ENCODE assay signal across 15 cellular contexts in the genomic region with DNA sequence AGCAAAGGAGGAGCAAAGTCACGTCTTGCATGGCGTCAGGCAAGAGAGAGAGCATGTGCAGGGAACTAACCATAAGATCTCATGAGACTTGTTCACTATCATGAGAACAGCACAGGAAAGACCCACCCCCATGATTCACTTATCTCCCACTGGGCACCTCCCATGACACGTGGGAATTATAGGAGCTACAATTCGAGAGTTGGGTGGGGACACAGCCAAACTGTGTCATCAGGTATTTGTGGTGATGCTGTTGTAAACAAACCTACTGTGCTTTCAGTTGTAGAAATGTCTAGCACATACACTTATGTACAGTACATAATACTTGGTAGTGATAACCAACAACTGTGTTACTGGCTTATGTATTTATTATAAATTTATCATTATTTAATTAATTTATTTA.
DNase-seq lines count a peak whose midpoint lies in the region; ATAC-seq lines count a peak whose summit lies in the region.
"Had no signal": no experiment of that assay in that cellular context is flagged by ENCODE, and none has a peak within 500 bp of the region (broad histone marks: within the 10 kb centered on the region; RNA-seq: fewer than 3 reads in every experiment).

No MANE protein-coding gene starts in this region.

- H3K4me3 Mint-ChIP-seq in activated naive CD4-positive, alpha-beta T cell treated with anti-CD3 and anti-CD28 coated beads for 36 hours = no peak overlapping the region
- H3K4me3 Mint-ChIP-seq in stimulated activated effector memory CD8-positive, alpha-beta T cell treated with anti-CD3 and anti-CD28 coated beads, Interleukin-12 subunit alpha, Interleukin-12 subunit beta, amount 100 ng/mL, for 72 hours = no peak overlapping the region
- H3K4me3 Mint-ChIP-seq: activated CD4-positive, alpha-beta T cell treated with anti-CD3 and anti-CD28 coated beads, Interleukin-2, amount 10 ng/mL, durations not matched to agents 24 days and 14 days had no signal

- peaks cover 43% of the 10 kb centered on the region for H3K4me1 Mint-ChIP-seq in activated naive CD4-positive, alpha-beta T cell treated with anti-CD3 and anti-CD28 coated beads for 36 hours (ENCODE audit: low read depth)
- H3K4me1 Mint-ChIP-seq in stimulated activated effector memory CD8-positive, alpha-beta T cell treated with anti-CD3 and anti-CD28 coated beads, Interleukin-12 subunit alpha, Interleukin-12 subunit beta, amount 100 ng/mL, for 72 hours = peaks cover 50% of the 10 kb centered on the region

- no peaks in the 10 kb centered on the region for H3K9me3 Mint-ChIP-seq in activated naive CD4-positive, alpha-beta T cell treated with anti-CD3 and anti-CD28 coated beads for 36 hours
- H3K9me3 Mint-ChIP-seq in stimulated activated effector memory CD8-positive, alpha-beta T cell treated with anti-CD3 and anti-CD28 coated beads, Interleukin-12 subunit alpha, Interleukin-12 subunit beta, amount 100 ng/mL, for 72 hours = no peaks in the 10 kb centered on the region
- H3K9me3 Mint-ChIP-seq: activated CD4-positive, alpha-beta T cell treated with anti-CD3 and anti-CD28 coated beads, Interleukin-2, amount 10 ng/mL, durations not matched to agents 24 days and 14 days had no signal

- DNase-seq in activated naive CD4-positive, alpha-beta T cell treated with Interleukin-2 at 50 U/mL for 16 hours = peak; percentile 12
- no peak for DNase-seq in activated naive CD4-positive, alpha-beta T cell treated with anti-CD3 and anti-CD28 coated beads for 36 hours
- DNase-seq in RKO (ENCODE audit: low spot score) = peak; percentile 7
- no peak for DNase-seq in epithelial cell of prostate (ENCODE audit: low read depth, low spot score)
- DNase-seq in stimulated activated effector memory CD8-positive, alpha-beta T cell treated with anti-CD3 and anti-CD28 coated beads, Interleukin-12 subunit alpha, Interleukin-12 subunit beta, amount 100 ng/mL, for 72 hours (ENCODE audit: low spot score in 2 of 2) = no peak
- no peak for DNase-seq in NCI-H69 (lab: John Stamatoyannopoulos, UW)
- DNase-seq: activated CD4-positive, alpha-beta T cell treated with anti-CD3 and anti-CD28 coated beads, Interleukin-2, amount 10 ng/mL, durations not matched to agents 24 days and 14 days; GDM1; NCI-H1417; pancreas; stimulated activated naive CD4-positive, alpha-beta T cell had no signal

- CTCF ChIA-PET in activated naive CD4-positive, alpha-beta T cell treated with anti-CD3 and anti-CD28 coated beads for 36 hours (lab: Charles Lee) = interaction anchor here (1.5 kb wide), 1 partner anchor 290 kb away, joined by 4 read pairs; no protein-coding TSS in a partner anchor

- H3K27ac ChIP-seq in epithelial cell of prostate = peak overlapping the region; percentile 2
- H3K27ac ChIP-seq: KMS-11, pancreas, skin epidermis had no signal

- no peaks in the 10 kb centered on the region for H3K27me3 Mint-ChIP-seq in activated naive CD4-positive, alpha-beta T cell treated with anti-CD3 and anti-CD28 coated beads for 36 hours (ENCODE audit: low read depth)
- H3K27me3 Mint-ChIP-seq: activated CD4-positive, alpha-beta T cell treated with anti-CD3 and anti-CD28 coated beads, Interleukin-2, amount 10 ng/mL, durations not matched to agents 24 days and 14 days had no signal

- intact Hi-C loops in activated naive CD4-positive, alpha-beta T cell treated with anti-CD3 and anti-CD28 coated beads for 36 hours (cut with micrococcal nuclease) = no loop called here

- peak; percentile 58 for ATAC-seq in stimulated activated effector memory CD8-positive, alpha-beta T cell treated with anti-CD3 and anti-CD28 coated beads, Interleukin-12 subunit alpha, Interleukin-12 subunit beta, amount 100 ng/mL, for 72 hours
- ATAC-seq in HG03442 (IDR thresholded peaks at IDR 0.05; ENCODE audit: unreplicated experiment) = no peak
- no peak for ATAC-seq in esophagus mucosa
- ATAC-seq: pancreas had no signal

- no peak overlapping the region for H3K27ac Mint-ChIP-seq in activated naive CD4-positive, alpha-beta T cell treated with anti-CD3 and anti-CD28 coated beads for 36 hours
- peak overlapping the region; percentile 79 for H3K27ac Mint-ChIP-seq in stimulated activated effector memory CD8-positive, alpha-beta T cell treated with anti-CD3 and anti-CD28 coated beads, Interleukin-12 subunit alpha, Interleukin-12 subunit beta, amount 100 ng/mL, for 72 hours
- H3K27ac Mint-ChIP-seq: activated CD4-positive, alpha-beta T cell treated with anti-CD3 and anti-CD28 coated beads, Interleukin-2, amount 10 ng/mL, durations not matched to agents 24 days and 14 days had no signal

- peaks cover 4% of the 10 kb centered on the region for H3K36me3 Mint-ChIP-seq in activated naive CD4-positive, alpha-beta T cell treated with anti-CD3 and anti-CD28 coated beads for 36 hours (ENCODE audit: low read depth)
- no peaks in the 10 kb centered on the region for H3K36me3 Mint-ChIP-seq in stimulated activated effector memory CD8-positive, alpha-beta T cell treated with anti-CD3 and anti-CD28 coated beads, Interleukin-12 subunit alpha, Interleukin-12 subunit beta, amount 100 ng/mL, for 72 hours

Comparison
In these comparisons a context has a peak if more than half of its experiments do, and no peak if none do; other contexts are left out.
1. DNase-seq: peak in activated naive CD4-positive, alpha-beta T cell treated with Interleukin-2 at 50 U/mL for 16 hours (single experiment) and RKO (single experiment); none in activated naive CD4-positive, alpha-beta T cell treated with anti-CD3 and anti-CD28 coated beads for 36 hours (single experiment), epithelial cell of prostate (single experiment), stimulated activated effector memory CD8-positive, alpha-beta T cell treated with anti-CD3 and anti-CD28 coated beads, Interleukin-12 subunit alpha, Interleukin-12 subunit beta, amount 100 ng/mL, for 72 hours (0 of 2) and NCI-H69 (single experiment).